In the genomic region with DNA sequence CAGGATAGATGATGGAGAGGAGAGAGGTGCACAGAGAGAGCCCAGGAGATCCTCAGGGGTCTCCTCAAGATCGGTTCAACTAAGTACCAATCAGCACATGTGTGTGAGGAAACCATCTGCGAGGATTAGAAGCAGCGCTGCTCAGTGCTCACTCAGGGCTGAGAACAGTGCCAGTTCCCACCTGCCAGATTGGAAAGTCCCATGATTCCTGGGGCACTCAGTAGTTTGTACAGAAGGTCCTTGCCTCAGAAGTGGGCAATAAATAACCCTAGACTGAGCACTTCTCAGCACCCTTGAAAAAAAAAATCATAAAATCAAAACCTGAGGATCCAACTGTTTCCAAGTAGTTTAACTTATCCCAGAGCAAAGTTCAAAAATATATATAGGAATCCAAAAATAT, we compare ENCODE assay signal across 1 cellular context.
TF ChIP-seq lines count a peak whose summit lies in the region.

No MANE protein-coding gene starts in this region.

TF ChIP-seq in HEK293, 187 proteins besides CTCF, POLR2A, EP300 and RAD21 (continued from another document):
- TF ChIP-seq SP7 (tag by site-specific recombination; IDR thresholded peaks at IDR 0.05) (no peak), ZNF792 (tag by site-specific recombination; IDR thresholded peaks at IDR 0.05) (no peak)
